ENCODE assay signal across 1 cellular context in the genomic region with DNA sequence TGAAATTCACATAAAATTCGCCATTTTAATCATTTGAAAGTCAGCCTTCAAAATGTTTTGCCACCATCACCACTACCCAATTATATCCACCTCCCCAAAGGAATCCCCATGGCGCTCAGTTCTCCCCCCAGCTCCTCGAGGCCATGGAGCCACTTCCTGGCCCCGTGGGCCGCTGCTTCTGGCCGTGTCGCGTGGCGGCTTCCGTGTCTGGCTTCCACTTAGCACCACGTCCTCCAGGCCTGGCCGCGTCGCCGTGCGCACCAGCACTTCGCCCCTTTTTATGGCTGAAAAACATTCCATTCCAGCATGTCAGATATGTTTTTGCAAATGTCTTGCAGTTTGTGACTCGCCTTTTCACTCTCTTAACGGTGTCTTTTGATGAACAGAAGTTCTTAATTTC.
TF ChIP-seq lines count a peak whose summit lies in the region.

No MANE protein-coding gene starts in this region.

TF ChIP-seq in WTC11, 78 proteins besides CTCF, POLR2A, EP300 and RAD21 (continued from another document):
- TF ChIP-seq, protein P1, sequence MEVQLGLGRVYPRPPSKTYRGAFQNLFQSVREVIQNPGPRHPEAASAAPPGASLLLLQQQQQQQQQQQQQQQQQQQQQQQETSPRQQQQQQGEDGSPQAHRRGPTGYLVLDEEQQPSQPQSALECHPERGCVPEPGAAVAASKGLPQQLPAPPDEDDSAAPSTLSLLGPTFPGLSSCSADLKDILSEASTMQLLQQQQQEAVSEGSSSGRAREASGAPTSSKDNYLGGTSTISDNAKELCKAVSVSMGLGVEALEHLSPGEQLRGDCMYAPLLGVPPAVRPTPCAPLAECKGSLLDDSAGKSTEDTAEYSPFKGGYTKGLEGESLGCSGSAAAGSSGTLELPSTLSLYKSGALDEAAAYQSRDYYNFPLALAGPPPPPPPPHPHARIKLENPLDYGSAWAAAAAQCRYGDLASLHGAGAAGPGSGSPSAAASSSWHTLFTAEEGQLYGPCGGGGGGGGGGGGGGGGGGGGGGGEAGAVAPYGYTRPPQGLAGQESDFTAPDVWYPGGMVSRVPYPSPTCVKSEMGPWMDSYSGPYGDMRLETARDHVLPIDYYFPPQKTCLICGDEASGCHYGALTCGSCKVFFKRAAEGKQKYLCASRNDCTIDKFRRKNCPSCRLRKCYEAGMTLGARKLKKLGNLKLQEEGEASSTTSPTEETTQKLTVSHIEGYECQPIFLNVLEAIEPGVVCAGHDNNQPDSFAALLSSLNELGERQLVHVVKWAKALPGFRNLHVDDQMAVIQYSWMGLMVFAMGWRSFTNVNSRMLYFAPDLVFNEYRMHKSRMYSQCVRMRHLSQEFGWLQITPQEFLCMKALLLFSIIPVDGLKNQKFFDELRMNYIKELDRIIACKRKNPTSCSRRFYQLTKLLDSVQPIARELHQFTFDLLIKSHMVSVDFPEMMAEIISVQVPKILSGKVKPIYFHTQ (CRISPR knock-in tag; IDR thresholded peaks at IDR 0.05) = no peak
- TF ChIP-seq GTF2I (CRISPR knock-in tag; conservative IDR thresholded peaks at IDR 0.05) (no peak), FOXK1 (CRISPR knock-in tag; IDR thresholded peaks at IDR 0.05) (no peak), ZNF219 (CRISPR knock-in tag; IDR thresholded peaks at IDR 0.05; ENCODE audit: borderline replicate concordance) (no peak)
- TF ChIP-seq, protein P2, sequence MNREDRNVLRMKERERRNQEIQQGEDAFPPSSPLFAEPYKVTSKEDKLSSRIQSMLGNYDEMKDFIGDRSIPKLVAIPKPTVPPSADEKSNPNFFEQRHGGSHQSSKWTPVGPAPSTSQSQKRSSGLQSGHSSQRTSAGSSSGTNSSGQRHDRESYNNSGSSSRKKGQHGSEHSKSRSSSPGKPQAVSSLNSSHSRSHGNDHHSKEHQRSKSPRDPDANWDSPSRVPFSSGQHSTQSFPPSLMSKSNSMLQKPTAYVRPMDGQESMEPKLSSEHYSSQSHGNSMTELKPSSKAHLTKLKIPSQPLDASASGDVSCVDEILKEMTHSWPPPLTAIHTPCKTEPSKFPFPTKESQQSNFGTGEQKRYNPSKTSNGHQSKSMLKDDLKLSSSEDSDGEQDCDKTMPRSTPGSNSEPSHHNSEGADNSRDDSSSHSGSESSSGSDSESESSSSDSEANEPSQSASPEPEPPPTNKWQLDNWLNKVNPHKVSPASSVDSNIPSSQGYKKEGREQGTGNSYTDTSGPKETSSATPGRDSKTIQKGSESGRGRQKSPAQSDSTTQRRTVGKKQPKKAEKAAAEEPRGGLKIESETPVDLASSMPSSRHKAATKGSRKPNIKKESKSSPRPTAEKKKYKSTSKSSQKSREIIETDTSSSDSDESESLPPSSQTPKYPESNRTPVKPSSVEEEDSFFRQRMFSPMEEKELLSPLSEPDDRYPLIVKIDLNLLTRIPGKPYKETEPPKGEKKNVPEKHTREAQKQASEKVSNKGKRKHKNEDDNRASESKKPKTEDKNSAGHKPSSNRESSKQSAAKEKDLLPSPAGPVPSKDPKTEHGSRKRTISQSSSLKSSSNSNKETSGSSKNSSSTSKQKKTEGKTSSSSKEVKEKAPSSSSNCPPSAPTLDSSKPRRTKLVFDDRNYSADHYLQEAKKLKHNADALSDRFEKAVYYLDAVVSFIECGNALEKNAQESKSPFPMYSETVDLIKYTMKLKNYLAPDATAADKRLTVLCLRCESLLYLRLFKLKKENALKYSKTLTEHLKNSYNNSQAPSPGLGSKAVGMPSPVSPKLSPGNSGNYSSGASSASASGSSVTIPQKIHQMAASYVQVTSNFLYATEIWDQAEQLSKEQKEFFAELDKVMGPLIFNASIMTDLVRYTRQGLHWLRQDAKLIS (CRISPR knock-in tag; IDR thresholded peaks at IDR 0.05; ENCODE audit: borderline replicate concordance) = no peak
- TF ChIP-seq, protein P3, sequence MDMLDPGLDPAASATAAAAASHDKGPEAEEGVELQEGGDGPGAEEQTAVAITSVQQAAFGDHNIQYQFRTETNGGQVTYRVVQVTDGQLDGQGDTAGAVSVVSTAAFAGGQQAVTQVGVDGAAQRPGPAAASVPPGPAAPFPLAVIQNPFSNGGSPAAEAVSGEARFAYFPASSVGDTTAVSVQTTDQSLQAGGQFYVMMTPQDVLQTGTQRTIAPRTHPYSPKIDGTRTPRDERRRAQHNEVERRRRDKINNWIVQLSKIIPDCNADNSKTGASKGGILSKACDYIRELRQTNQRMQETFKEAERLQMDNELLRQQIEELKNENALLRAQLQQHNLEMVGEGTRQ (CRISPR knock-in tag; IDR thresholded peaks at IDR 0.05) = no peak
